Comparison of ENCODE assay signal across 23 cellular contexts in genomic region chr11:17169876-17170275, GRCh38.
"Had no signal": no experiment of that assay in that cellular context is flagged by ENCODE, and none has a peak within 500 bp of the region (broad histone marks: within the 10 kb centered on the region; RNA-seq: fewer than 3 reads in every experiment).

No MANE protein-coding gene starts in this region.

- H3K4me1 ChIP-seq: breast epithelium had no signal

- H3K4me3 ChIP-seq: breast epithelium, left ventricle myocardium inferior, mucosa of descending colon, smooth muscle cell, transverse colon had no signal

- H3K27me3 ChIP-seq: breast epithelium, neutrophil, transverse colon had no signal

- DNase-seq: activated CD4-positive, alpha-beta T cell treated with anti-CD3 and anti-CD28 coated beads, Interleukin-2, amount 10 ng/mL, durations not matched to agents 7 days and 5 days; activated CD4-positive, CD25-positive, alpha-beta regulatory T cell treated with anti-CD3 and anti-CD28 coated beads, Interleukin-2, amount 50 U/mL, for 72 hours; activated CD8-positive, alpha-beta T cell treated with anti-CD3 and anti-CD28 coated beads for 36 hours; activated gamma-delta T cell treated with Interleukin-2 at 50 U/mL for 16 hours; activated naive CD4-positive, alpha-beta T cell treated with anti-CD3 and anti-CD28 coated beads, Interleukin-2, amount 50 U/mL, for 16 hours; activated T-cell treated with anti-CD3 and anti-CD28 coated beads, Interleukin-2, amount 50 U/mL, for 4 hours; endodermal cell; islet precursor cell; left ventricle myocardium inferior; mucosa of descending colon; nephron progenitor cell; stimulated activated CD4-positive, alpha-beta T cell treated with anti-CD3 and anti-CD28 coated beads, Interleukin-1b, Interleukin-23, amount 100 ng/mL, for 48 hours; stimulated activated CD4-positive, alpha-beta T cell treated with anti-CD3 and anti-CD28 coated beads, Interleukin-4, amount 100 ng/mL, for 4 hours; stimulated activated CD8-positive, alpha-beta memory T cell treated with anti-CD3 and anti-CD28 coated beads, Interleukin-4, amount 100 ng/mL, for 48 hours; T-helper 2 cell; transverse colon had no signal

- ATAC-seq: activated CD8-positive, alpha-beta T cell treated with anti-CD3 and anti-CD28 coated beads for 36 hours; activated T-cell treated with anti-CD3 and anti-CD28 coated beads, Interleukin-2, amount 50 U/mL, for 4 hours; activated T-helper 17 cell treated with anti-CD3 and anti-CD28 coated beads, Interleukin-2, amount 50 U/mL, for 72 hours; esophagus mucosa; mucosa of descending colon; sciatic nerve; stimulated activated memory B cell treated with anti-CD40 and anti-IgM and Interleukin-4, amounts not matched to agents 10 μg/mL and 1 μg/mL and 100 μg/mL, for 72 hours had no signal

- H3K9me3 ChIP-seq: breast epithelium, left ventricle myocardium inferior, mucosa of descending colon, neutrophil, transverse colon had no signal

- H3K27ac ChIP-seq: breast epithelium, left ventricle myocardium inferior, neutrophil, transverse colon had no signal
